Comparison of ENCODE assay signal across 16 cellular contexts in the genomic region with DNA sequence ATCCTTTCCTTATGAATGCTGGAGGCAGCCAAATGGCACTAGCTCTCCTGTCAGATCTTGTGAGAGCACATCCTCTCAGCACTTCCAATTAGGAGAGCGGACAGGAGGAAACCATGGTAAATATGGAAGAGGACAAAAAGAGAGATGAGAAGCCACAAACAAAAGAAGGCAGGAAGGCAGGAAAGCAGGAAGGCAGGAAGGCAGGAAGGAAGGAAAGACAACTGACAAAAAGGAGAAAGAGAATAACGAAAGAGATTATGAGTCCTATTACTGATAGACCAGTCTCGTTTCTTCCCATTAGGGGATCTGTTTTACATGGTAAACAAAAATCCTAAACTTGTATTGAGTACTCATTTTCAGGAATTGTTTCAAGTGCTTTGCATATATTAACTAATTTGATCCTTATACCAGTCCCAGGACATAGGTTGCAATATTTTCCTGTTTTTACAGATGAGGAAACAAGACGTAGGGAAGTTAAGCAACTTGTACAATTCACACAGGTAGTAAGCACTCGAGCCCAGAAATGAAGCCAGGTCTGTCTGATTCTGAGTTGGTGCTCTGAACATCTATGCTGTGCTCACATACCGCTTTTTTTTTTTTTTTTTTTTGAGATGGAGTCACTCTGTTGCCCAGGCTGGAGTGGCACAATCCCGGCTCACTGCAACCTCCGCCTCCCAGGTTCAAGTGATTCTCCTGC. TPM values are rescaled to one million over a fixed set of nuclear protein-coding genes. Genes with fewer than 3 reads are reported as not detected.
DNase-seq lines count a peak whose midpoint lies in the region; ATAC-seq, FAIRE-seq and TF ChIP-seq lines count a peak whose summit lies in the region.
"Had no signal": no experiment of that assay in that cellular context is flagged by ENCODE, and none has a peak within 500 bp of the region (broad histone marks: within the 10 kb centered on the region; RNA-seq: fewer than 3 reads in every experiment).

No MANE protein-coding gene starts in this region.

- 0 out of 2 replicates have a peak, but pooled peaks cover 3% of the 10 kb centered on the region for H3F3A ChIP-seq in OCI-LY1 (ENCODE audit: insufficient read depth, low read length)
- no peaks in the 10 kb centered on the region for H3F3A ChIP-seq in smooth muscle cell (ENCODE audit: low read depth)

- no peak for ATAC-seq in activated CD8-positive, alpha-beta memory T cell treated with anti-CD3 and anti-CD28 coated beads, Interleukin-2, amount 10 ng/mL, durations not matched to agents 7 days and 5 days

- intact Hi-C loops in thyroid gland (cut with DNase I) = no loop called here

- H3K27me3 ChIP-seq in OCI-LY1 (ENCODE audit: insufficient read depth, low read length) = no peaks in the 10 kb centered on the region
- no peaks in the 10 kb centered on the region for H3K27me3 ChIP-seq in bronchial epithelial cell (ENCODE audit: control insufficient read depth, insufficient read depth, low read length)
- H3K27me3 ChIP-seq in smooth muscle cell (ENCODE audit: low read depth) = no peaks in the 10 kb centered on the region
- no peaks in the 10 kb centered on the region for H3K27me3 ChIP-seq in thyroid gland
- H3K27me3 ChIP-seq: testis had no signal

- no peak for TF ChIP-seq CTCF in OCI-LY1 (IDR thresholded peaks at IDR 0.05; ENCODE audit: low read length)
- no peak for TF ChIP-seq CTCF in bronchial epithelial cell (IDR thresholded peaks at IDR 0.05; ENCODE audit: insufficient read depth, low read length, severe bottlenecking)
- TF ChIP-seq CTCF in smooth muscle cell (IDR thresholded peaks at IDR 0.05; ENCODE audit: borderline replicate concordance, insufficient read depth, poor library complexity, severe bottlenecking) = no peak
- TF ChIP-seq CTCF in thyroid gland (IDR thresholded peaks at IDR 0.05) = no peak

- H3K27ac ChIP-seq in OCI-LY1 (ENCODE audit: low read depth, low read length, poor library complexity, severe bottlenecking) = peak overlapping the region; percentile 88
- H3K27ac ChIP-seq in smooth muscle cell (ENCODE audit: low read depth) = no peak overlapping the region
- H3K27ac ChIP-seq in thyroid gland = no peak overlapping the region
- H3K27ac ChIP-seq: parathyroid adenoma, testis had no signal

- no peaks in the 10 kb centered on the region for H3K27me3 Mint-ChIP-seq in activated CD8-positive, alpha-beta memory T cell treated with anti-CD3 and anti-CD28 coated beads, Interleukin-2, amount 10 ng/mL, durations not matched to agents 7 days and 5 days

- TF ChIP-seq POLR2A in thyroid gland (IDR thresholded peaks at IDR 0.05) = no peak

- peaks cover 12% of the 10 kb centered on the region for H3K36me3 Mint-ChIP-seq in activated CD8-positive, alpha-beta memory T cell treated with anti-CD3 and anti-CD28 coated beads, Interleukin-2, amount 10 ng/mL, durations not matched to agents 7 days and 5 days

- H3K36me3 ChIP-seq in OCI-LY1 (ENCODE audit: insufficient read depth, low read length) = no peaks in the 10 kb centered on the region
- no peaks in the 10 kb centered on the region for H3K36me3 ChIP-seq in bronchial epithelial cell (ENCODE audit: control insufficient read depth, insufficient read depth, low read length)
- no peaks in the 10 kb centered on the region for H3K36me3 ChIP-seq in smooth muscle cell (ENCODE audit: low read depth)
- H3K36me3 ChIP-seq in thyroid gland = no peaks in the 10 kb centered on the region

- peaks cover 2% of the 10 kb centered on the region for H3K9me3 Mint-ChIP-seq in activated CD8-positive, alpha-beta memory T cell treated with anti-CD3 and anti-CD28 coated beads, Interleukin-2, amount 10 ng/mL, durations not matched to agents 7 days and 5 days (ENCODE audit: low read depth)

- H3K4me1 ChIP-seq in OCI-LY1 (ENCODE audit: insufficient read depth, low read length, severe bottlenecking) (peaks cover 69% of the 10 kb centered on the region), smooth muscle cell (ENCODE audit: low read depth) (no peaks in the 10 kb centered on the region), thyroid gland (peaks cover 0 to 3% of the 10 kb centered on the region in 2 donors)
- H3K4me1 ChIP-seq: parathyroid adenoma had no signal

- no peaks in the 10 kb centered on the region for H3K79me2 ChIP-seq in OCI-LY1 (ENCODE audit: insufficient read depth, low read length)
- H3K79me2 ChIP-seq in smooth muscle cell (ENCODE audit: low read depth) = no peaks in the 10 kb centered on the region
- H3K79me2 ChIP-seq: parathyroid adenoma had no signal

- H3K4me3 Mint-ChIP-seq in activated CD8-positive, alpha-beta memory T cell treated with anti-CD3 and anti-CD28 coated beads, Interleukin-2, amount 10 ng/mL, durations not matched to agents 7 days and 5 days = peak overlapping the region; percentile 79

- H3K27ac Mint-ChIP-seq in activated CD8-positive, alpha-beta memory T cell treated with anti-CD3 and anti-CD28 coated beads, Interleukin-2, amount 10 ng/mL, durations not matched to agents 7 days and 5 days = peak overlapping the region; percentile 91

- H3K4me1 Mint-ChIP-seq in activated CD8-positive, alpha-beta memory T cell treated with anti-CD3 and anti-CD28 coated beads, Interleukin-2, amount 10 ng/mL, durations not matched to agents 7 days and 5 days = peaks cover 65% of the 10 kb centered on the region

- peak; percentile 32 for FAIRE-seq in bronchial epithelial cell (lab: Jason Lieb, UNC)
- FAIRE-seq: D721Med, TTC549 had no signal

- H4K20me1 ChIP-seq in OCI-LY1 (ENCODE audit: insufficient read depth, low read length) (no peaks in the 10 kb centered on the region), smooth muscle cell (ENCODE audit: low read depth) (no peaks in the 10 kb centered on the region)

- CTCF ChIA-PET in activated CD8-positive, alpha-beta memory T cell treated with anti-CD3 and anti-CD28 coated beads, Interleukin-2, amount 10 ng/mL, durations not matched to agents 7 days and 5 days (lab: Charles Lee) = interaction anchor here (0.7 to 1.9 kb wide), 7 partner anchors 8 to 70 kb away, joined by 3 to 10 read pairs (median 4); partner anchors contain the start of gene MTHFS

- peak overlapping the region; percentile 31; the same call in 1 of the 2 replicates for H3K4me2 ChIP-seq in OCI-LY1 (ENCODE audit: low read length)
- H3K4me2 ChIP-seq in smooth muscle cell = no peak overlapping the region

- no peaks in the 10 kb centered on the region for H3K9me2 ChIP-seq in OCI-LY1 (ENCODE audit: low read depth, low read length)

- H3K9ac ChIP-seq in OCI-LY1 (ENCODE audit: low read length) (no peak overlapping the region; the same call in 1 of the 2 replicates), smooth muscle cell (ENCODE audit: low read depth) (no peak overlapping the region)
- H3K9ac ChIP-seq: parathyroid adenoma had no signal

- DNase-seq in activated CD8-positive, alpha-beta memory T cell treated with anti-CD3 and anti-CD28 coated beads, Interleukin-2, amount 10 ng/mL, durations not matched to agents 7 days and 5 days = no peak
- DNase-seq in activated CD8-positive, alpha-beta memory T cell treated with anti-CD3 and anti-CD28 coated beads, Interleukin-2, amount 50 U/mL, for 48 hours = no peak
- DNase-seq in bronchial epithelial cell (ENCODE audit: low read depth) = no peak
- no peak for DNase-seq in smooth muscle cell (lab: John Stamatoyannopoulos, UW; ENCODE audit: unreplicated experiment)
- DNase-seq in mesenteric fat pad (ENCODE audit: low spot score) = no peak
- no peak for DNase-seq in thyroid gland
- DNase-seq in EL = no peak
- DNase-seq: mesenchymal stem cell; NCI-H2081 treated with DMSO at 0.1 percent for 48 hours; SHP77 treated with DMSO at 0.1 percent for 48 hours; stimulated activated CD4-positive, alpha-beta T cell treated with anti-CD3 and anti-CD28 coated beads, Interleukin-12 subunit alpha, Interleukin-12 subunit beta, amount 100 ng/mL, for 4 hours; testis had no signal

- H3K4me3 ChIP-seq in OCI-LY1 (ENCODE audit: low read depth, low read length, poor library complexity, severe bottlenecking) = no peak overlapping the region
- H3K4me3 ChIP-seq in bronchial epithelial cell (ENCODE audit: low read depth, low read length) = no peak overlapping the region
- no peak overlapping the region for H3K4me3 ChIP-seq in smooth muscle cell
- H3K4me3 ChIP-seq in thyroid gland (replicated peaks in 1 of 3) = no peak overlapping the region
- H3K4me3 ChIP-seq: testis had no signal

- H2AFZ ChIP-seq in OCI-LY1 (ENCODE audit: low read length) = peak overlapping the region; percentile 46; the same call in 1 of the 2 replicates
- peak overlapping the region; percentile 2 for H2AFZ ChIP-seq in smooth muscle cell (ENCODE audit: low read depth)
- H2AFZ ChIP-seq: parathyroid adenoma had no signal

- H3K9me3 ChIP-seq in OCI-LY1 (ENCODE audit: low read length) = no peaks in the 10 kb centered on the region
- H3K9me3 ChIP-seq in smooth muscle cell (replicated peaks; ENCODE audit: low read depth) = no peaks in the 10 kb centered on the region
- no peaks in the 10 kb centered on the region for H3K9me3 ChIP-seq in thyroid gland
- H3K9me3 ChIP-seq: testis had no signal

- 94% methylated on average over 8 of the region's 8 CpGs for WGBS in smooth muscle cell (ENCODE audit: low lambda C conversion rate)
- 82 to 83% methylated on average over 8 of the region's 8 CpGs for WGBS in thyroid gland, 2 donors

RNA-seq across cellular contexts. Expression of gene BCL2A1, which starts 4.2 kb away (rescaled TPM):
- total RNA-seq in activated CD8-positive, alpha-beta memory T cell treated with anti-CD3 and anti-CD28 coated beads, Interleukin-2, amount 10 ng/mL, durations not matched to agents 7 days and 5 days = 10 to 100 TPM; 12.0 to 13.8 TPM
- total RNA-seq in bronchial epithelial cell (0.26 and 0.38 TPM in 2 replicates), smooth muscle cell (18.2 and 21.1 TPM in 2 replicates), mesenteric fat pad (18.1 TPM), thyroid gland (1 to 10 TPM in 2 of 4 donors, under 1 TPM in 1, not detected in 1; 0.83 to 4.7 (median 2.0) TPM)
- 13.4 and 14.3 TPM in 2 replicates for polyA plus RNA-seq in smooth muscle cell
- total RNA-seq: testis had no signal
